ENCODE assay signal across 1 cellular context in the genomic region with DNA sequence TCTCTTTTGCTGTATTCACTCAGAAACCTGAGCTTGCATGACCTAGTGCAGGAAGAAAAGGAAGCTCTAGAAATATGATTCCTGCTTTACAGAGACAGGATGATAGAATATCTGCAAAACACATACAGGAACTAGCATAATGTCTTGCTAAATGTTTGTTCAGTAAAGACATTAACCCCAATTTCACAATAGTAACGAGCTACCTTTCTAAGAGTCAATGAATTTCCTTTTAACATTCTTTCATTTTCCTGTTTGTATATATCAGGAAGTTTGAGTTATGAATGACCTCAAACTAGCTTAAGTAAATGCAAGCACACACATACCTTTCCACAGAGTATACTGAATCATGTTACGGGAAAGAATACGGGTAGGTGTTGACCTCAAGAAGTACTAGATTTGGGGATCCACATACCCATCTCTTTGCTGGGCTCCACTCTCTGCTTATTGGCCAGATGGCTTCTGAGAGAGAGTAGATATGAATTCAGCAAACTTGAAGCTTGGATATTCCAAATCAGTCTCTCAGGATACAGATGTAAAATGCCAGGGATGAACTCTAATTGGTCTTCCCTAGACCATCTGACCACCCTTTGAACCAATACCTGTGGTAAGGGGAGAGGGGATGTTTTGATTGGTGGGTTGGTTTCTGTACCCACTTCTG.
A peak's percentile ranks its signal among the peaks of the same experiment; 100 is the strongest.
TF ChIP-seq lines count a peak whose summit lies in the region.

No MANE protein-coding gene starts in this region.

TF ChIP-seq in HepG2, 621 proteins besides CTCF, POLR2A, EP300 and RAD21 (continued from another document and continues in another):
- TF ChIP-seq, protein P1, sequence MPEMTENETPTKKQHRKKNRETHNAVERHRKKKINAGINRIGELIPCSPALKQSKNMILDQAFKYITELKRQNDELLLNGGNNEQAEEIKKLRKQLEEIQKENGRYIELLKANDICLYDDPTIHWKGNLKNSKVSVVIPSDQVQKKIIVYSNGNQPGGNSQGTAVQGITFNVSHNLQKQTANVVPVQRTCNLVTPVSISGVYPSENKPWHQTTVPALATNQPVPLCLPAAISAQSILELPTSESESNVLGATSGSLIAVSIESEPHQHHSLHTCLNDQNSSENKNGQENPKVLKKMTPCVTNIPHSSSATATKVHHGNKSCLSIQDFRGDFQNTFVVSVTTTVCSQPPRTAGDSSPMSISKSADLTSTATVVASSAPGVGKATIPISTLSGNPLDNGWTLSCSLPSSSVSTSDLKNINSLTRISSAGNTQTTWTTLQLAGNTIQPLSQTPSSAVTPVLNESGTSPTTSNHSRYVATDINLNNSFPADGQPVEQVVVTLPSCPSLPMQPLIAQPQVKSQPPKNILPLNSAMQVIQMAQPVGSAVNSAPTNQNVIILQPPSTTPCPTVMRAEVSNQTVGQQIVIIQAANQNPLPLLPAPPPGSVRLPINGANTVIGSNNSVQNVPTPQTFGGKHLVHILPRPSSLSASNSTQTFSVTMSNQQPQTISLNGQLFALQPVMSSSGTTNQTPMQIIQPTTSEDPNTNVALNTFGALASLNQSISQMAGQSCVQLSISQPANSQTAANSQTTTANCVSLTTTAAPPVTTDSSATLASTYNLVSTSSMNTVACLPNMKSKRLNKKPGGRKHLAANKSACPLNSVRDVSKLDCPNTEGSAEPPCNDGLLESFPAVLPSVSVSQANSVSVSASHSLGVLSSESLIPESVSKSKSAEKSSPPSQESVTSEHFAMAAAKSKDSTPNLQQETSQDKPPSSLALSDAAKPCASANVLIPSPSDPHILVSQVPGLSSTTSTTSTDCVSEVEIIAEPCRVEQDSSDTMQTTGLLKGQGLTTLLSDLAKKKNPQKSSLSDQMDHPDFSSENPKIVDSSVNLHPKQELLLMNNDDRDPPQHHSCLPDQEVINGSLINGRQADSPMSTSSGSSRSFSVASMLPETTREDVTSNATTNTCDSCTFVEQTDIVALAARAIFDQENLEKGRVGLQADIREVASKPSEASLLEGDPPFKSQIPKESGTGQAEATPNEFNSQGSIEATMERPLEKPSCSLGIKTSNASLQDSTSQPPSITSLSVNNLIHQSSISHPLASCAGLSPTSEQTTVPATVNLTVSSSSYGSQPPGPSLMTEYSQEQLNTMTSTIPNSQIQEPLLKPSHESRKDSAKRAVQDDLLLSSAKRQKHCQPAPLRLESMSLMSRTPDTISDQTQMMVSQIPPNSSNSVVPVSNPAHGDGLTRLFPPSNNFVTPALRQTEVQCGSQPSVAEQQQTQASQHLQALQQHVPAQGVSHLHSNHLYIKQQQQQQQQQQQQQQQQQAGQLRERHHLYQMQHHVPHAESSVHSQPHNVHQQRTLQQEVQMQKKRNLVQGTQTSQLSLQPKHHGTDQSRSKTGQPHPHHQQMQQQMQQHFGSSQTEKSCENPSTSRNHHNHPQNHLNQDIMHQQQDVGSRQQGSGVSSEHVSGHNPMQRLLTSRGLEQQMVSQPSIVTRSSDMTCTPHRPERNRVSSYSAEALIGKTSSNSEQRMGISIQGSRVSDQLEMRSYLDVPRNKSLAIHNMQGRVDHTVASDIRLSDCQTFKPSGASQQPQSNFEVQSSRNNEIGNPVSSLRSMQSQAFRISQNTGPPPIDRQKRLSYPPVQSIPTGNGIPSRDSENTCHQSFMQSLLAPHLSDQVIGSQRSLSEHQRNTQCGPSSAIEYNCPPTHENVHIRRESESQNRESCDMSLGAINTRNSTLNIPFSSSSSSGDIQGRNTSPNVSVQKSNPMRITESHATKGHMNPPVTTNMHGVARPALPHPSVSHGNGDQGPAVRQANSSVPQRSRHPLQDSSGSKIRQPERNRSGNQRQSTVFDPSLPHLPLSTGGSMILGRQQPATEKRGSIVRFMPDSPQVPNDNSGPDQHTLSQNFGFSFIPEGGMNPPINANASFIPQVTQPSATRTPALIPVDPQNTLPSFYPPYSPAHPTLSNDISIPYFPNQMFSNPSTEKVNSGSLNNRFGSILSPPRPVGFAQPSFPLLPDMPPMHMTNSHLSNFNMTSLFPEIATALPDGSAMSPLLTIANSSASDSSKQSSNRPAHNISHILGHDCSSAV (CRISPR knock-in tag; IDR thresholded peaks at IDR 0.05; ENCODE audit: borderline replicate concordance), result no peak
- TF ChIP-seq, protein P2, sequence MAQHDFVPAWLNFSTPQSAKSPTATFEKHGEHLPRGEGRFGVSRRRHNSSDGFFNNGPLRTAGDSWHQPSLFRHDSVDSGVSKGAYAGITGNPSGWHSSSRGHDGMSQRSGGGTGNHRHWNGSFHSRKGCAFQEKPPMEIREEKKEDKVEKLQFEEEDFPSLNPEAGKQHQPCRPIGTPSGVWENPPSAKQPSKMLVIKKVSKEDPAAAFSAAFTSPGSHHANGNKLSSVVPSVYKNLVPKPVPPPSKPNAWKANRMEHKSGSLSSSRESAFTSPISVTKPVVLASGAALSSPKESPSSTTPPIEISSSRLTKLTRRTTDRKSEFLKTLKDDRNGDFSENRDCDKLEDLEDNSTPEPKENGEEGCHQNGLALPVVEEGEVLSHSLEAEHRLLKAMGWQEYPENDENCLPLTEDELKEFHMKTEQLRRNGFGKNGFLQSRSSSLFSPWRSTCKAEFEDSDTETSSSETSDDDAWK (CRISPR knock-in tag; IDR thresholded peaks at IDR 0.05), result no peak
- TF ChIP-seq ZNF383 (CRISPR knock-in tag; IDR thresholded peaks at IDR 0.05; ENCODE audit: borderline replicate concordance) (peak; percentile 59; the same call in 1 of the 2 replicates), ADNP (CRISPR knock-in tag; IDR thresholded peaks at IDR 0.05) (no peak), HOXA7 (CRISPR knock-in tag; IDR thresholded peaks at IDR 0.05) (no peak), MYNN (CRISPR knock-in tag; IDR thresholded peaks at IDR 0.05; ENCODE audit: low read depth) (no peak), ZNF644 (CRISPR knock-in tag; IDR thresholded peaks at IDR 0.05; ENCODE audit: low read depth) (peak; percentile 11; the same call in 1 of the 2 replicates), KLF6 (CRISPR knock-in tag; IDR thresholded peaks at IDR 0.05) (no peak), STAT5B (CRISPR knock-in tag; IDR thresholded peaks at IDR 0.05) (no peak), NPAS2 (CRISPR knock-in tag; IDR thresholded peaks at IDR 0.05; ENCODE audit: borderline replicate concordance) (no peak), BRCA1 (CRISPR knock-in tag; IDR thresholded peaks at IDR 0.05) (peak; percentile 83; the same call in 1 of the 2 replicates), DR1 (CRISPR knock-in tag; IDR thresholded peaks at IDR 0.05) (no peak), NFE2L2 (IDR thresholded peaks at IDR 0.05; ENCODE audit: low read length) (no peak), ZNF720 (CRISPR knock-in tag; IDR thresholded peaks at IDR 0.05) (no peak), ZNF17 (CRISPR knock-in tag; IDR thresholded peaks at IDR 0.05) (no peak), TBP (CRISPR knock-in tag; IDR thresholded peaks at IDR 0.05) (no peak), ZBTB1 (CRISPR knock-in tag; IDR thresholded peaks at IDR 0.05; ENCODE audit: borderline replicate concordance) (no peak), PHF21A (CRISPR knock-in tag; IDR thresholded peaks at IDR 0.05) (peak; percentile 53), SOX5 (CRISPR knock-in tag; IDR thresholded peaks at IDR 0.05; ENCODE audit: borderline replicate concordance) (peak; percentile 87; the same call in 1 of the 2 replicates), ZNF274 (CRISPR knock-in tag; IDR thresholded peaks at IDR 0.05) (no peak), FOXA3 (CRISPR knock-in tag; IDR thresholded peaks at IDR 0.05) (peak; percentile 93), TBX3 (IDR thresholded peaks at IDR 0.05; ENCODE audit: borderline replicate concordance) (no peak; the same call in 1 of the 2 replicates), ZNF530 (CRISPR knock-in tag; IDR thresholded peaks at IDR 0.05; ENCODE audit: low read depth) (no peak), PRMT3 (CRISPR knock-in tag; IDR thresholded peaks at IDR 0.05; ENCODE audit: borderline replicate concordance, low read depth) (no peak), ZNF549 (CRISPR knock-in tag; IDR thresholded peaks at IDR 0.05) (no peak), ZNF780A (CRISPR knock-in tag; IDR thresholded peaks at IDR 0.05) (no peak), ZNF441 (CRISPR knock-in tag; IDR thresholded peaks at IDR 0.05; ENCODE audit: borderline replicate concordance) (no peak), FOXM1 (CRISPR knock-in tag; IDR thresholded peaks at IDR 0.05) (no peak), NR2F1 (CRISPR knock-in tag; IDR thresholded peaks at IDR 0.05) (no peak), NRL (CRISPR knock-in tag; IDR thresholded peaks at IDR 0.05; ENCODE audit: borderline replicate concordance) (no peak), ZBTB7B (CRISPR knock-in tag; IDR thresholded peaks at IDR 0.05) (no peak), SPEN (CRISPR knock-in tag; IDR thresholded peaks at IDR 0.05; ENCODE audit: low read depth) (no peak), NCOA2 (CRISPR knock-in tag; IDR thresholded peaks at IDR 0.05) (peak; percentile 97)
- TF ChIP-seq, protein P3, sequence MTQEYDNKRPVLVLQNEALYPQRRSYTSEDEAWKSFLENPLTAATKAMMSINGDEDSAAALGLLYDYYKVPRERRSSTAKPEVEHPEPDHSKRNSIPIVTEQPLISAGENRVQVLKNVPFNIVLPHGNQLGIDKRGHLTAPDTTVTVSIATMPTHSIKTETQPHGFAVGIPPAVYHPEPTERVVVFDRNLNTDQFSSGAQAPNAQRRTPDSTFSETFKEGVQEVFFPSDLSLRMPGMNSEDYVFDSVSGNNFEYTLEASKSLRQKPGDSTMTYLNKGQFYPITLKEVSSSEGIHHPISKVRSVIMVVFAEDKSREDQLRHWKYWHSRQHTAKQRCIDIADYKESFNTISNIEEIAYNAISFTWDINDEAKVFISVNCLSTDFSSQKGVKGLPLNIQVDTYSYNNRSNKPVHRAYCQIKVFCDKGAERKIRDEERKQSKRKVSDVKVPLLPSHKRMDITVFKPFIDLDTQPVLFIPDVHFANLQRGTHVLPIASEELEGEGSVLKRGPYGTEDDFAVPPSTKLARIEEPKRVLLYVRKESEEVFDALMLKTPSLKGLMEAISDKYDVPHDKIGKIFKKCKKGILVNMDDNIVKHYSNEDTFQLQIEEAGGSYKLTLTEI (CRISPR knock-in tag; conservative IDR thresholded peaks at IDR 0.05), result no peak
- TF ChIP-seq, protein P4, sequence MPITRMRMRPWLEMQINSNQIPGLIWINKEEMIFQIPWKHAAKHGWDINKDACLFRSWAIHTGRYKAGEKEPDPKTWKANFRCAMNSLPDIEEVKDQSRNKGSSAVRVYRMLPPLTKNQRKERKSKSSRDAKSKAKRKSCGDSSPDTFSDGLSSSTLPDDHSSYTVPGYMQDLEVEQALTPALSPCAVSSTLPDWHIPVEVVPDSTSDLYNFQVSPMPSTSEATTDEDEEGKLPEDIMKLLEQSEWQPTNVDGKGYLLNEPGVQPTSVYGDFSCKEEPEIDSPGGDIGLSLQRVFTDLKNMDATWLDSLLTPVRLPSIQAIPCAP (CRISPR knock-in tag; IDR thresholded peaks at IDR 0.05; ENCODE audit: low read depth), result no peak; the same call in 1 of the 2 replicates
- TF ChIP-seq, protein P5, sequence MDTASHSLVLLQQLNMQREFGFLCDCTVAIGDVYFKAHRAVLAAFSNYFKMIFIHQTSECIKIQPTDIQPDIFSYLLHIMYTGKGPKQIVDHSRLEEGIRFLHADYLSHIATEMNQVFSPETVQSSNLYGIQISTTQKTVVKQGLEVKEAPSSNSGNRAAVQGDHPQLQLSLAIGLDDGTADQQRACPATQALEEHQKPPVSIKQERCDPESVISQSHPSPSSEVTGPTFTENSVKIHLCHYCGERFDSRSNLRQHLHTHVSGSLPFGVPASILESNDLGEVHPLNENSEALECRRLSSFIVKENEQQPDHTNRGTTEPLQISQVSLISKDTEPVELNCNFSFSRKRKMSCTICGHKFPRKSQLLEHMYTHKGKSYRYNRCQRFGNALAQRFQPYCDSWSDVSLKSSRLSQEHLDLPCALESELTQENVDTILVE (CRISPR knock-in tag; IDR thresholded peaks at IDR 0.05), result 0 out of 2 replicates have a peak, but pooled peaks have one; percentile 49
- TF ChIP-seq, protein P6, sequence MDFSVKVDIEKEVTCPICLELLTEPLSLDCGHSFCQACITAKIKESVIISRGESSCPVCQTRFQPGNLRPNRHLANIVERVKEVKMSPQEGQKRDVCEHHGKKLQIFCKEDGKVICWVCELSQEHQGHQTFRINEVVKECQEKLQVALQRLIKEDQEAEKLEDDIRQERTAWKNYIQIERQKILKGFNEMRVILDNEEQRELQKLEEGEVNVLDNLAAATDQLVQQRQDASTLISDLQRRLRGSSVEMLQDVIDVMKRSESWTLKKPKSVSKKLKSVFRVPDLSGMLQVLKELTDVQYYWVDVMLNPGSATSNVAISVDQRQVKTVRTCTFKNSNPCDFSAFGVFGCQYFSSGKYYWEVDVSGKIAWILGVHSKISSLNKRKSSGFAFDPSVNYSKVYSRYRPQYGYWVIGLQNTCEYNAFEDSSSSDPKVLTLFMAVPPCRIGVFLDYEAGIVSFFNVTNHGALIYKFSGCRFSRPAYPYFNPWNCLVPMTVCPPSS (IDR thresholded peaks at IDR 0.05), result no peak
- TF ChIP-seq, protein P7, sequence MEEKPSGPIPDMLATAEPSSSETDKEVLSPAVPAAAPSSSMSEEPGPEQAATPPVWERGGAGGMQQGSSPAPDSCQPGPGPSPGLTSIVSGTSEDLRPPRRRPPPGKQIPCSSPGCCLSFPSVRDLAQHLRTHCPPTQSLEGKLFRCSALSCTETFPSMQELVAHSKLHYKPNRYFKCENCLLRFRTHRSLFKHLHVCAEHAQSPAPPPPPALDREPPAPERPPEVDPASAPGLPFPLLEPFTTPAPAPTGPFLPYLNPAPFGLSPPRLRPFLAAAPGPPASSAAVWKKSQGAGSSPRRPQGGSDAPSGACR (CRISPR knock-in tag; IDR thresholded peaks at IDR 0.05), result no peak
- TF ChIP-seq, protein P8, sequence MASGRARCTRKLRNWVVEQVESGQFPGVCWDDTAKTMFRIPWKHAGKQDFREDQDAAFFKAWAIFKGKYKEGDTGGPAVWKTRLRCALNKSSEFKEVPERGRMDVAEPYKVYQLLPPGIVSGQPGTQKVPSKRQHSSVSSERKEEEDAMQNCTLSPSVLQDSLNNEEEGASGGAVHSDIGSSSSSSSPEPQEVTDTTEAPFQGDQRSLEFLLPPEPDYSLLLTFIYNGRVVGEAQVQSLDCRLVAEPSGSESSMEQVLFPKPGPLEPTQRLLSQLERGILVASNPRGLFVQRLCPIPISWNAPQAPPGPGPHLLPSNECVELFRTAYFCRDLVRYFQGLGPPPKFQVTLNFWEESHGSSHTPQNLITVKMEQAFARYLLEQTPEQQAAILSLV (CRISPR knock-in tag; IDR thresholded peaks at IDR 0.05; ENCODE audit: borderline replicate concordance), result no peak
